In the genomic region with DNA sequence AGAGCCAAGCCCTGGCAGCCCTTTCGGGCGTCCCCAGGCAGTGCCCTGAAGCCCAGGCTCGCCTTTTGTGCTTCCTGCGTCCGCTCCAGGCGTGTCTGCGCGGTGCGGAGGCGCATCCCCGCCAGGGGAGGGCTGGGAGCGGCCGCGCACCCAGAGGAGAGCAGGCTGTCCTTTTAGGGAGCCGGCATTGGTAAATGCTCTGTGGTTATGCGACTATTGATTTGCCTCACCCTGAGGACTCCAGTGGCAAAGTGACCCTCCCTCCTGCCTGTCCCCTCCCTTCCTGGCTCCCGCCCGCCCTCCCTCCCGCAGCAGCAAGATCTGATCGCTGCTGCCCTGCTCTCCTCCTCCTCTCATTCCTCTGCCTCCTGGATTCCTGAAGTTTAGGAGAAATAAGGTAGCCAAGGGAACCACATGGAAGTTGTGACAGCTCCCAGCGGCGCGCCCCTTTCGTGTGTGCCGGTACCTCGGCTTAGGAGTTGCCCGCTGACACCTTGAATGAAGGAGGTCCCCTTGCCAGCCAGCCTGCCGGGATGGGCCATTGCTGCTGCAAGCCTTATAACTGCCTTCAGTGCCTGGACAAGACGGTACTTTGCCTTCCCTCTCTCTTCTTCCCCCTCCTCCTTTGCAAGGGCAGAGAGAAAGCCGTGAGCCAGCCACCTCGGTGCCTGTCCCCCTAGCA, we compare ENCODE assay signal across 10 cellular contexts.
DNase-seq lines count a peak whose midpoint lies in the region; ATAC-seq and TF ChIP-seq lines count a peak whose summit lies in the region.
"Had no signal": no experiment of that assay in that cellular context is flagged by ENCODE, and none has a peak within 500 bp of the region (broad histone marks: within the 10 kb centered on the region; RNA-seq: fewer than 3 reads in every experiment).

No MANE protein-coding gene starts in this region.

- H3K36me3 Mint-ChIP-seq in stimulated activated naive B cell treated with anti-CD40 and anti-IgM and Interleukin-4, amounts not matched to agents 10 μg/mL and 1 μg/mL and 100 μg/mL, for 72 hours = no peaks in the 10 kb centered on the region

- H3K79me2 ChIP-seq in Karpas-422 (ENCODE audit: low read length) = no peaks in the 10 kb centered on the region

- intact Hi-C loops in adrenal gland (cut with DNase I) = no loop called here

- H3K4me1 ChIP-seq in adipocyte (ENCODE audit: control insufficient read depth, insufficient read depth, low read length) = peaks cover 20% of the 10 kb centered on the region
- no peaks in the 10 kb centered on the region for H3K4me1 ChIP-seq in adrenal gland (replicated peaks in 1 of 2)
- no peaks in the 10 kb centered on the region for H3K4me1 ChIP-seq in Karpas-422 (ENCODE audit: low read length)

- no peaks in the 10 kb centered on the region for H3K9me3 Mint-ChIP-seq in stimulated activated naive B cell treated with anti-CD40 and anti-IgM and Interleukin-4, amounts not matched to agents 10 μg/mL and 1 μg/mL and 100 μg/mL, for 72 hours

- H3K9me3 ChIP-seq in adipocyte (ENCODE audit: control insufficient read depth, low read length) (no peaks in the 10 kb centered on the region), iPS-18c (ENCODE audit: control insufficient read depth, insufficient read depth, low read length) (no peaks in the 10 kb centered on the region), adrenal gland (replicated peaks in 1 of 3) (no peaks in the 10 kb centered on the region), Karpas-422 (ENCODE audit: low read length) (no peaks in the 10 kb centered on the region)

- H3K27me3 Mint-ChIP-seq in stimulated activated naive B cell treated with anti-CD40 and anti-IgM and Interleukin-4, amounts not matched to agents 10 μg/mL and 1 μg/mL and 100 μg/mL, for 72 hours = peaks cover 26 to 44% of the 10 kb centered on the region in 2 donors

- peak overlapping the region; percentile 75 for H3K27ac Mint-ChIP-seq in stimulated activated naive B cell treated with anti-CD40 and anti-IgM and Interleukin-4, amounts not matched to agents 10 μg/mL and 1 μg/mL and 100 μg/mL, for 72 hours

- peak overlapping the region; percentile 67 to 71 for H3K4me3 Mint-ChIP-seq in stimulated activated naive B cell treated with anti-CD40 and anti-IgM and Interleukin-4, amounts not matched to agents 10 μg/mL and 1 μg/mL and 100 μg/mL, for 72 hours

- H3K4me2 ChIP-seq in Karpas-422 (ENCODE audit: low read depth, low read length, poor library complexity, severe bottlenecking) = no peak overlapping the region

- ATAC-seq in stimulated activated naive B cell treated with anti-CD40 and anti-IgM and Interleukin-4, amounts not matched to agents 10 μg/mL and 1 μg/mL and 100 μg/mL, for 72 hours (replicated peaks) = peak in 1 of 2 donors; percentile 23
- ATAC-seq in GM21390 (IDR thresholded peaks at IDR 0.05; ENCODE audit: unreplicated experiment) = no peak

- no peak overlapping the region for H2AFZ ChIP-seq in Karpas-422 (ENCODE audit: low read length)

- no peak overlapping the region for H3K27ac ChIP-seq in adrenal gland
- H3K27ac ChIP-seq in Karpas-422 (ENCODE audit: low read length) = no peak overlapping the region
- H3K27ac ChIP-seq: C4-2B, SK-N-MC had no signal

- H3K27me3 ChIP-seq in adipocyte (replicated peaks; ENCODE audit: control insufficient read depth, insufficient read depth, low read length) = peaks cover 4% of the 10 kb centered on the region
- H3K27me3 ChIP-seq in adrenal gland = peaks cover 17% of the 10 kb centered on the region
- H3K27me3 ChIP-seq in Karpas-422 (ENCODE audit: low read length) = no peaks in the 10 kb centered on the region

- H4K20me1 ChIP-seq in Karpas-422 (ENCODE audit: insufficient read depth, low read depth, low read length) = no peaks in the 10 kb centered on the region

- 2 to 10% (median 4%) methylated on average over 9 to 31 of the region's 31 CpGs for WGBS in adrenal gland, 4 donors

- H3K4me3 ChIP-seq in adipocyte (ENCODE audit: low read length) (peak overlapping the region; percentile 76), iPS-18c (ENCODE audit: insufficient read depth, low read depth, low read length) (peak overlapping the region; percentile 52), adrenal gland (peak overlapping the region in 1 of 4 donors; percentile 38), Karpas-422 (ENCODE audit: low read length) (no peak overlapping the region)
- H3K4me3 ChIP-seq: SK-N-MC had no signal

- DNase-seq in NCI-H82 (lab: John Stamatoyannopoulos, UW) (peak; percentile 30), NCI-H82 treated with DMSO at 0.1 percent for 48 hours (lab: John Stamatoyannopoulos, UW; ENCODE audit: unreplicated experiment) (no peak), adipocyte (ENCODE audit: low read depth) (peak; percentile 43), adrenal gland (no peak), Karpas-422 (no peak)
- DNase-seq in stimulated activated naive B cell treated with anti-CD40 and anti-IgM and Interleukin-4, amounts not matched to agents 10 μg/mL and 1 μg/mL and 100 μg/mL, for 72 hours = no peak

- no peak for TF ChIP-seq POLR2A in adrenal gland (IDR thresholded peaks at IDR 0.05)

- H3K4me1 Mint-ChIP-seq in stimulated activated naive B cell treated with anti-CD40 and anti-IgM and Interleukin-4, amounts not matched to agents 10 μg/mL and 1 μg/mL and 100 μg/mL, for 72 hours = peaks cover 5 to 13% of the 10 kb centered on the region in 2 donors

- no peaks in the 10 kb centered on the region for H3K9me2 ChIP-seq in Karpas-422 (replicated peaks; ENCODE audit: insufficient read depth, low read length)

- no peak for TF ChIP-seq CTCF in adrenal gland (IDR thresholded peaks at IDR 0.05)

- H3K9ac ChIP-seq in adipocyte (ENCODE audit: low read length) (peak overlapping the region; percentile 23), Karpas-422 (ENCODE audit: low read length) (no peak overlapping the region)

- H3K36me3 ChIP-seq in adipocyte (ENCODE audit: control insufficient read depth, insufficient read depth, low read length, severe bottlenecking) (no peaks in the 10 kb centered on the region), adrenal gland (replicated peaks in 1 of 2) (no peaks in the 10 kb centered on the region), Karpas-422 (ENCODE audit: insufficient read depth, low read length) (no peaks in the 10 kb centered on the region)

Comparison
In these comparisons a context has a peak if more than half of its experiments do, and no peak if none do; other contexts are left out.
1. DNase-seq: peak in NCI-H82 (single experiment) and adipocyte (single experiment); none in NCI-H82 treated with DMSO at 0.1 percent for 48 hours (single experiment), stimulated activated naive B cell treated with anti-CD40 and anti-IgM and Interleukin-4, amounts not matched to agents 10 μg/mL and 1 μg/mL and 100 μg/mL, for 72 hours (single experiment), adrenal gland (0 of 7) and Karpas-422 (single experiment).